ENCODE assay signal across 8 cellular contexts in genomic region chr20:49750611-49751396, GRCh38. TPM values are rescaled to one million over a fixed set of nuclear protein-coding genes. Genes with fewer than 3 reads are reported as not detected.
DNase-seq lines count a peak whose midpoint lies in the region; ATAC-seq and TF ChIP-seq lines count a peak whose summit lies in the region.

No MANE protein-coding gene starts in this region.

- no peak overlapping the region for H2AK5ac ChIP-seq in mesenchymal stem cell (ENCODE audit: low read length, severe bottlenecking)

- H2BK120ac ChIP-seq in mesenchymal stem cell (ENCODE audit: low read depth, low read length): no peak overlapping the region

- no peak overlapping the region for H3K18ac ChIP-seq in mesenchymal stem cell (ENCODE audit: low read depth in 1 of 2, low read length in 2 of 2)

- H3K4me1 ChIP-seq in aorta (ENCODE audit: control insufficient read depth in 1 of 2, insufficient read depth in 2 of 2, low read length in 2 of 2) (no peaks in the 10 kb centered on the region), mesenchymal stem cell (ENCODE audit: control insufficient read depth, insufficient read depth, low read depth, low read length) (peaks cover 2% of the 10 kb centered on the region)

- H3K79me1 ChIP-seq in mesenchymal stem cell (replicated peaks; ENCODE audit: low read length, poor library complexity, severe bottlenecking): no peaks in the 10 kb centered on the region

- no peak overlapping the region for H2BK12ac ChIP-seq in mesenchymal stem cell (ENCODE audit: low read length in 2 of 2)

- H2AFZ ChIP-seq in mesenchymal stem cell (ENCODE audit: low read depth, low read length): no peak overlapping the region

- intact Hi-C loops in activated CD8-positive, alpha-beta T cell treated with anti-CD3 and anti-CD28 coated beads for 36 hours (cut with micrococcal nuclease): no loop called here
- intact Hi-C loops in aorta (cut with DNase I): no loop called here

- H3K27ac Mint-ChIP-seq in activated CD8-positive, alpha-beta T cell treated with anti-CD3 and anti-CD28 coated beads for 36 hours: peak overlapping the region; percentile 1

- no peak overlapping the region for H3K4ac ChIP-seq in mesenchymal stem cell (ENCODE audit: low read depth in 1 of 2, low read length in 2 of 2)

- CTCF ChIA-PET in activated CD8-positive, alpha-beta T cell treated with anti-CD3 and anti-CD28 coated beads for 36 hours (lab: Charles Lee): interaction anchor here (1.2 to 1.8 kb wide), 3 partner anchors 94 to 209 kb away, joined by 3 to 5 read pairs (median 4); no protein-coding TSS in a partner anchor

- no peak overlapping the region for H4K8ac ChIP-seq in mesenchymal stem cell (ENCODE audit: low read length)

- H4K91ac ChIP-seq in mesenchymal stem cell (ENCODE audit: low read length): no peak overlapping the region

- H3K4me3 ChIP-seq in aorta (ENCODE audit: low read length in 2 of 2) (no peak overlapping the region), mesenchymal stem cell (ENCODE audit: insufficient read depth in 1 of 2, low read depth in 1 of 2, low read length in 2 of 2) (no peak overlapping the region)

- H3K4me1 Mint-ChIP-seq in activated CD8-positive, alpha-beta T cell treated with anti-CD3 and anti-CD28 coated beads for 36 hours (ENCODE audit: low read depth): peaks cover 9% of the 10 kb centered on the region

- DNase-seq in AG20443 (ENCODE audit: low spot score) (peak; percentile 32), Kasumi-1 (lab: John Stamatoyannopoulos, UW) (no peak), NCI-H446 treated with DMSO at 0.1 percent for 48 hours (lab: John Stamatoyannopoulos, UW) (no peak), aorta (no peak), mesenchymal stem cell (no peak)
- peak; percentile 47 for DNase-seq in activated CD8-positive, alpha-beta T cell treated with anti-CD3 and anti-CD28 coated beads for 36 hours

- no peak overlapping the region for H3K4me2 ChIP-seq in mesenchymal stem cell (ENCODE audit: low read length, poor library complexity, severe bottlenecking)

- POLR2A ChIA-PET in activated CD8-positive, alpha-beta T cell treated with anti-CD3 and anti-CD28 coated beads for 36 hours (lab: Charles Lee): no interaction called here

- H3K27ac ChIP-seq in aorta (ENCODE audit: low read depth in 1 of 2, low read length in 2 of 2) (no peak overlapping the region), mesenchymal stem cell (ENCODE audit: low read length, poor library complexity, severe bottlenecking) (no peak overlapping the region)

- no peak overlapping the region for H3K23ac ChIP-seq in mesenchymal stem cell (ENCODE audit: low read length in 2 of 2)

- H2BK15ac ChIP-seq in mesenchymal stem cell (ENCODE audit: low read depth, poor library complexity, severe bottlenecking): no peak overlapping the region

- H3K27me3 Mint-ChIP-seq in activated CD8-positive, alpha-beta T cell treated with anti-CD3 and anti-CD28 coated beads for 36 hours: peaks cover 8% of the 10 kb centered on the region

- no peak overlapping the region for H3K4me3 Mint-ChIP-seq in activated CD8-positive, alpha-beta T cell treated with anti-CD3 and anti-CD28 coated beads for 36 hours

- 72 to 74% methylated on average over 12 of the region's 12 CpGs for WGBS in aorta, 2 donors
- 89% methylated on average over 12 of the region's 12 CpGs for WGBS in mesenchymal stem cell

- H3K9me3 ChIP-seq in aorta (ENCODE audit: control insufficient read depth, low read length) (no peaks in the 10 kb centered on the region), mesenchymal stem cell (ENCODE audit: control insufficient read depth, low read length) (no peaks in the 10 kb centered on the region)

- ATAC-seq in GM18909 (IDR thresholded peaks at IDR 0.05; ENCODE audit: poor library complexity, unreplicated experiment): peak; percentile 87
- ATAC-seq in HG03064 (IDR thresholded peaks at IDR 0.05; ENCODE audit: low read depth, unreplicated experiment): peak; percentile 74
- peak; percentile 56 for ATAC-seq in activated CD8-positive, alpha-beta T cell treated with anti-CD3 and anti-CD28 coated beads for 36 hours
- ATAC-seq in aorta (ENCODE audit: low FRiP score): no peak

- H3K27me3 ChIP-seq in aorta (ENCODE audit: control insufficient read depth in 1 of 2, insufficient read depth in 2 of 2, low read length in 1 of 2) (no peaks in the 10 kb centered on the region), mesenchymal stem cell (ENCODE audit: control insufficient read depth in 1 of 2, insufficient read depth in 1 of 2, low read length in 2 of 2) (peaks cover 0 to 9% of the 10 kb centered on the region in 2 experiments)

- H3K14ac ChIP-seq in mesenchymal stem cell (ENCODE audit: low read length in 2 of 2): peak overlapping the region in 1 of 2 experiments; percentile 62

- no peaks in the 10 kb centered on the region for H3K9me3 Mint-ChIP-seq in activated CD8-positive, alpha-beta T cell treated with anti-CD3 and anti-CD28 coated beads for 36 hours

- no peak for TF ChIP-seq CTCF in activated CD8-positive, alpha-beta T cell treated with anti-CD3 and anti-CD28 coated beads for 36 hours (IDR thresholded peaks at IDR 0.05)

- no peak overlapping the region for H3K9ac ChIP-seq in mesenchymal stem cell (ENCODE audit: low read length)

- H3K36me3 ChIP-seq in aorta (ENCODE audit: control insufficient read depth in 1 of 2, insufficient read depth in 2 of 2, low read length in 1 of 2) (no peaks in the 10 kb centered on the region), mesenchymal stem cell (ENCODE audit: control insufficient read depth in 1 of 2, insufficient read depth in 2 of 2, low read depth in 1 of 2, low read length in 2 of 2) (no peaks in the 10 kb centered on the region)

- no peak overlapping the region for H2BK5ac ChIP-seq in mesenchymal stem cell (ENCODE audit: low read depth, low read length, poor library complexity, severe bottlenecking)

- no peaks in the 10 kb centered on the region for H3K36me3 Mint-ChIP-seq in activated CD8-positive, alpha-beta T cell treated with anti-CD3 and anti-CD28 coated beads for 36 hours (ENCODE audit: low read depth)

RNA-seq across cellular contexts. Expression of gene B4GALT5, which starts 37.1 kb away (rescaled TPM):
- total RNA-seq in activated CD8-positive, alpha-beta T cell treated with anti-CD3 and anti-CD28 coated beads for 36 hours: 10 to 100 TPM; 16.5 to 16.8 TPM
- 10 to 100 TPM; 35.9 to 38.3 TPM for total RNA-seq in aorta
- polyA plus RNA-seq in aorta: 1 to 10 TPM; 8.3 to 8.8 TPM
- polyA plus RNA-seq in mesenchymal stem cell (2013, experiment 1 of 2): 31.5 TPM
- polyA plus RNA-seq in mesenchymal stem cell (2013, experiment 2 of 2): 32.4 TPM

Comparison
In these comparisons a context has a peak if more than half of its experiments do, and no peak if none do; other contexts are left out.
1. DNase-seq: peak in AG20443 (single experiment) and activated CD8-positive, alpha-beta T cell treated with anti-CD3 and anti-CD28 coated beads for 36 hours (single experiment); none in Kasumi-1 (0 of 2), NCI-H446 treated with DMSO at 0.1 percent for 48 hours (single experiment), aorta (0 of 2) and mesenchymal stem cell (single experiment).